ENCODE assay signal across 8 cellular contexts in the genomic region with DNA sequence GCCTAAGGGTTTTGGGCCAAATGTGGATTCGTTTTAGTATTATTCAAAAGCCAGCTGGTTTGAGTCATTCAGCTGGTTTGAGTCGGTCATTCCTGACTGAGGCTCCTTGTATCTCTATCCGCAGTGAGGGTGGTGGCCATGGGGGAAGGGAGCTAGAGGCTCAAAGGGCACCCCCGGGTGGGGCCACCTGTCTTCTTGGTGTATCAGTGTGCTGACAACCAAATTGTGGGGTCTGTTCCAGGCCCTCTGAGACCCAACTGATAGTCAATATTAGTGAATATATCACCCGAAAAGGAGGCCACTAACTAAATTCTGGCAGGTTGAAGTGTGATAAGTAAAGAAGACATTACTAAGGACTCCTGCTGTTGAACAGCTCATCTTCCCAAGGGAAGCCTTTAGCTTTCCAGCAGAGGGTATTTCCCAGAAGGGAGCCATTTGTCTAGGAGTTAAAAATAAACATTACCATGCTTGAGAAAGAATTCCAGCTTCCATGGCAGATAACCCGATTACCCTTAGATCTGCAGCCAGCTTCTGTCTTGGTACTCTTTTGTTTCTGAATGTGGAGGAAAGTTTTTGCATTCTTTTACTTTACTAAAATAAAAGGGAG. TPM values are rescaled to one million over a fixed set of nuclear protein-coding genes. Genes with fewer than 3 reads are reported as not detected.
A peak's percentile ranks its signal among the peaks of the same experiment; 100 is the strongest.
DNase-seq lines count a peak whose midpoint lies in the region; ATAC-seq lines count a peak whose summit lies in the region.

No MANE protein-coding gene starts in this region.

- DNase-seq in AG20443 (ENCODE audit: low spot score) (peak; percentile 47), NCI-H1417 treated with DMSO at 0.1 percent for 48 hours (lab: John Stamatoyannopoulos, UW) (peak; percentile 3), caudate nucleus (lab: John Stamatoyannopoulos, UW) (peak in 1 of 61 donors; percentile 2), myocyte (ENCODE audit: low read depth) (peak; percentile 88), NOMO-1 treated with dmso at 0.1 percent for 144 hours (lab: John Stamatoyannopoulos, UW; ENCODE audit: unreplicated experiment) (no peak), NCI-H774 (lab: John Stamatoyannopoulos, UW) (no peak)
- DNase-seq in effector CD4-positive, alpha-beta T cell, result no peak

- peak overlapping the region; percentile 31 for H3K27ac ChIP-seq in caudate nucleus (ENCODE audit: low read depth, low read length)

- ATAC-seq in GM19397 (IDR thresholded peaks at IDR 0.05; ENCODE audit: unreplicated experiment), result no peak

RNA-seq across cellular contexts. Expression of gene DDX50, which starts 29.9 kb away (rescaled TPM):
- 36.7 and 48.0 TPM in 2 replicates for total RNA-seq in myocyte
- 19.8 TPM for polyA plus RNA-seq in myocyte (2012)

RNA-seq across cellular contexts. Expression of gene STOX1, which starts 43.9 kb away (rescaled TPM):
- 0.99 and 1.4 TPM in 2 replicates for total RNA-seq in myocyte
- polyA plus RNA-seq in myocyte (2012), result 0.05 TPM

Comparison
In these comparisons a context has a peak if more than half of its experiments do, and no peak if none do; other contexts are left out.
1. DNase-seq: peak in AG20443 (single experiment), NCI-H1417 treated with DMSO at 0.1 percent for 48 hours (single experiment) and myocyte (single experiment); none in NOMO-1 treated with dmso at 0.1 percent for 144 hours (single experiment), effector CD4-positive, alpha-beta T cell (single experiment) and NCI-H774 (single experiment).